8 cellular contexts compared by ENCODE assay signal in genomic region chr1:2233997-2234761, GRCh38. TPM values are rescaled to one million over a fixed set of nuclear protein-coding genes. Genes with fewer than 3 reads are reported as not detected.
DNase-seq lines count a peak whose midpoint lies in the region; ATAC-seq and TF ChIP-seq lines count a peak whose summit lies in the region.

No MANE protein-coding gene starts in this region.

- POLR2A ChIA-PET in HEK293T (lab: Yijun Ruan, JAX): interaction anchor here (1.8 kb wide), 1 partner anchor 35 kb away, joined by 6 read pairs; no protein-coding TSS in a partner anchor

- H3K4me1 ChIP-seq in muscle layer of colon (ENCODE audit: insufficient read depth, low read length): peaks cover 78% of the 10 kb centered on the region

- H3K9ac ChIP-seq in muscle layer of colon (ENCODE audit: low read length): peak overlapping the region; percentile 53

- no peaks in the 10 kb centered on the region for H3K27me3 ChIP-seq in muscle layer of colon (ENCODE audit: control insufficient read depth in 1 of 2, insufficient read depth in 2 of 2, low read length in 2 of 2)

- H3K4me1 Mint-ChIP-seq in IgD-negative memory B cell: peaks cover 40 to 61% (median 51%) of the 10 kb centered on the region in 3 donors
- H3K4me1 Mint-ChIP-seq in endothelial cell (ENCODE audit: unreplicated experiment): peaks cover 55% of the 10 kb centered on the region
- peaks cover 95% of the 10 kb centered on the region for H3K4me1 Mint-ChIP-seq in stimulated activated naive CD8-positive, alpha-beta T cell treated with anti-CD3 and anti-CD28 coated beads, Interleukin-15, amount 100 ng/mL, for 72 hours

- H3K36me3 Mint-ChIP-seq in IgD-negative memory B cell (peaks cover 2% of the 10 kb centered on the region), endothelial cell (ENCODE audit: low read depth, unreplicated experiment) (peaks cover 8% of the 10 kb centered on the region)

- peak; percentile 84 for ATAC-seq in stimulated activated naive CD8-positive, alpha-beta T cell treated with anti-CD3 and anti-CD28 coated beads, Interleukin-15, amount 100 ng/mL, for 72 hours

- H3K27ac Mint-ChIP-seq in IgD-negative memory B cell (peak overlapping the region; percentile 98 to 99 (median 99)), endothelial cell (ENCODE audit: unreplicated experiment) (peak overlapping the region; percentile 70)
- peak overlapping the region; percentile 88 to 95 for H3K27ac Mint-ChIP-seq in stimulated activated naive CD8-positive, alpha-beta T cell treated with anti-CD3 and anti-CD28 coated beads, Interleukin-15, amount 100 ng/mL, for 72 hours

- no peaks in the 10 kb centered on the region for H3K9me3 ChIP-seq in muscle layer of colon (ENCODE audit: low read length)

- H3K36me3 ChIP-seq in muscle layer of colon (ENCODE audit: insufficient read depth, low read length): no peaks in the 10 kb centered on the region

- H3K4me3 ChIP-seq in muscle layer of colon (ENCODE audit: low read depth in 1 of 2, low read length in 2 of 2): peak overlapping the region; percentile 34 to 73

- H3K9me3 Mint-ChIP-seq in IgD-negative memory B cell: no peaks in the 10 kb centered on the region
- H3K9me3 Mint-ChIP-seq in endothelial cell (ENCODE audit: unreplicated experiment): no peaks in the 10 kb centered on the region
- H3K9me3 Mint-ChIP-seq in stimulated activated naive CD8-positive, alpha-beta T cell treated with anti-CD3 and anti-CD28 coated beads, Interleukin-15, amount 100 ng/mL, for 72 hours: no peaks in the 10 kb centered on the region

- CTCF ChIA-PET in HEK293T (lab: Yijun Ruan, JAX): interaction anchor here (1.2 kb wide), 1 partner anchor 78 kb away, joined by 5 read pairs; no protein-coding TSS in a partner anchor

- H3K27ac ChIP-seq in muscle layer of colon (ENCODE audit: low read depth, low read length): peak overlapping the region; percentile 78

- TF ChIP-seq CTCF in endothelial cell (IDR thresholded peaks at IDR 0.05; ENCODE audit: unreplicated experiment): no peak

- peak in 11 of 14 donors; percentile 22 to 82 (median 66) for DNase-seq in C1 segment of cervical spinal cord (lab: John Stamatoyannopoulos, UW)
- DNase-seq in activated CD8-positive, alpha-beta memory T cell treated with anti-CD3 and anti-CD28 coated beads for 24 hours: peak; percentile 83
- no peak for DNase-seq in endothelial cell (ENCODE audit: low spot score)
- DNase-seq in stimulated activated naive CD8-positive, alpha-beta T cell treated with anti-CD3 and anti-CD28 coated beads, Interleukin-15, amount 100 ng/mL, for 72 hours: peak; percentile 56 to 72
- no peak for DNase-seq in NCI-H2029 (lab: John Stamatoyannopoulos, UW)
- DNase-seq in HEK293T (ENCODE audit: extremely low spot score): no peak

- H3K27me3 Mint-ChIP-seq in IgD-negative memory B cell (peaks cover 3% of the 10 kb centered on the region), endothelial cell (ENCODE audit: unreplicated experiment) (peaks cover 15% of the 10 kb centered on the region)
- no peaks in the 10 kb centered on the region for H3K27me3 Mint-ChIP-seq in stimulated activated naive CD8-positive, alpha-beta T cell treated with anti-CD3 and anti-CD28 coated beads, Interleukin-15, amount 100 ng/mL, for 72 hours

- H3K4me3 Mint-ChIP-seq in IgD-negative memory B cell: peak overlapping the region; percentile 80 to 99 (median 94)
- peak overlapping the region; percentile 59 for H3K4me3 Mint-ChIP-seq in endothelial cell (ENCODE audit: unreplicated experiment)
- H3K4me3 Mint-ChIP-seq in stimulated activated naive CD8-positive, alpha-beta T cell treated with anti-CD3 and anti-CD28 coated beads, Interleukin-15, amount 100 ng/mL, for 72 hours: peak overlapping the region; percentile 81 to 94

TF ChIP-seq in HEK293T, 16 proteins besides CTCF, POLR2A, EP300 and RAD21:
- TF ChIP-seq FOXA1 (IDR thresholded peaks at IDR 0.05) (no peak), L3MBTL2 (conservative IDR thresholded peaks at IDR 0.05) (no peak), SUZ12 (IDR thresholded peaks at IDR 0.05) (no peak), FOXM1 (IDR thresholded peaks at IDR 0.05; ENCODE audit: borderline replicate concordance) (no peak), SP1 (IDR thresholded peaks at IDR 0.05) (no peak), CTBP1 (IDR thresholded peaks at IDR 0.05; ENCODE audit: borderline replicate concordance) (no peak), ELF4 (IDR thresholded peaks at IDR 0.05) (no peak), PKNOX1 (IDR thresholded peaks at IDR 0.05) (no peak), TARDBP (IDR thresholded peaks at IDR 0.05) (no peak)
TF ChIP-seq in HEK293T: peak in this region for 0.

RNA-seq across cellular contexts. Expression of gene SKI, which starts 6.1 kb away (rescaled TPM):
- 0.78 TPM for polyA plus RNA-seq in IgD-negative memory B cell
- 73.3 TPM for total RNA-seq in endothelial cell (ENCODE audit: unreplicated experiment)

RNA-seq across cellular contexts. Expression of gene FAAP20, which starts 39.6 kb away (rescaled TPM):
- 78.2 TPM for polyA plus RNA-seq in IgD-negative memory B cell
- 118 TPM for total RNA-seq in endothelial cell (ENCODE audit: unreplicated experiment)

Comparison
In these comparisons a context has a peak if more than half of its experiments do, and no peak if none do; other contexts are left out.
1. DNase-seq: peak in C1 segment of cervical spinal cord (11 of 14), activated CD8-positive, alpha-beta memory T cell treated with anti-CD3 and anti-CD28 coated beads for 24 hours (single experiment) and stimulated activated naive CD8-positive, alpha-beta T cell treated with anti-CD3 and anti-CD28 coated beads, Interleukin-15, amount 100 ng/mL, for 72 hours (2 of 2); none in endothelial cell (single experiment), NCI-H2029 (single experiment) and HEK293T (single experiment).
2. Peak in every context shown above with its lines, with median percentiles within 50 percentile points of each other: H3K27ac Mint-ChIP-seq and H3K4me3 Mint-ChIP-seq.